ENCODE assay signal across 1 cellular context in the genomic region with DNA sequence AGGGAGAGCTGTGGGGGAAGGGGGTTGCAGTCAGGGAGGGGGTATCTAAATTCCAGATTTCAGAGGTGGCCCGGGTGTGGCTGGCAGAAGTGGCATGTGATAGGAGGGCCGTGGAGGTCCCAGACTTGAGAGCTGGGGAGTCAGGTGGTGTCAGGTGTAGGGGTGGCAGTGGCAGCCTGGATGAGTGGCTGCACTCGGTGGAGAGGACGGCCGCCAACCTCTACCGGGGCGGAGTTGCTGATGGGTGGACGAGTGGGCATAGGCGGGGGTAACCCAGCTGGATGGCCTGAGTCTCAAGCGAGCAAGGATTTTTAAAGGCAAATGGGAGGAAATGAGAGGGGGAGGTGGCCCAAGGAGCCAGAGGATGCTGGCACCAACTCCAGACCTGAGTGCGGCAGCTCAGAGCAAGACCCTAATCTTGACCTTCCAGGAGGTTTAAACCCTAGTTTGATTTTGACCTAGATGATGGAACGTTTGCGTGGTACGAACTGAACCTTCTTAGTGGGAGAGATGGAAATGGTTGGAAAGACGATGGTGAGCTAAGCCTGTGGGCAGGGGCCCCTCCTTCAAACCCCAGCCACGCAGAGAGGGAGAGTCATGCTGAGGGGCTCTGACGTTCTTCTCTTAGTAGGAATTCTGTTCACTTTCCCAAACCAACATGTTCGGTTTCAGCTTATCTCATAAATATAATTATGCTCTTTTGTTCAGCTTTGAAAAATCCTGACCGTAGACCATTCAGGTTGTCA.
TF ChIP-seq lines count a peak whose summit lies in the region.

No MANE protein-coding gene starts in this region.

TF ChIP-seq in WTC11, 78 proteins besides CTCF, POLR2A, EP300 and RAD21 (continued from another document):
- TF ChIP-seq, protein P1, sequence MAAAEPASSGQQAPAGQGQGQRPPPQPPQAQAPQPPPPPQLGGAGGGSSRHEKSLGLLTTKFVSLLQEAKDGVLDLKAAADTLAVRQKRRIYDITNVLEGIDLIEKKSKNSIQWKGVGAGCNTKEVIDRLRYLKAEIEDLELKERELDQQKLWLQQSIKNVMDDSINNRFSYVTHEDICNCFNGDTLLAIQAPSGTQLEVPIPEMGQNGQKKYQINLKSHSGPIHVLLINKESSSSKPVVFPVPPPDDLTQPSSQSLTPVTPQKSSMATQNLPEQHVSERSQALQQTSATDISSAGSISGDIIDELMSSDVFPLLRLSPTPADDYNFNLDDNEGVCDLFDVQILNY (CRISPR knock-in tag; IDR thresholded peaks at IDR 0.05) = no peak
- no peak for TF ChIP-seq FOXP1 (CRISPR knock-in tag; IDR thresholded peaks at IDR 0.05; ENCODE audit: borderline replicate concordance)
